In the genomic region with DNA sequence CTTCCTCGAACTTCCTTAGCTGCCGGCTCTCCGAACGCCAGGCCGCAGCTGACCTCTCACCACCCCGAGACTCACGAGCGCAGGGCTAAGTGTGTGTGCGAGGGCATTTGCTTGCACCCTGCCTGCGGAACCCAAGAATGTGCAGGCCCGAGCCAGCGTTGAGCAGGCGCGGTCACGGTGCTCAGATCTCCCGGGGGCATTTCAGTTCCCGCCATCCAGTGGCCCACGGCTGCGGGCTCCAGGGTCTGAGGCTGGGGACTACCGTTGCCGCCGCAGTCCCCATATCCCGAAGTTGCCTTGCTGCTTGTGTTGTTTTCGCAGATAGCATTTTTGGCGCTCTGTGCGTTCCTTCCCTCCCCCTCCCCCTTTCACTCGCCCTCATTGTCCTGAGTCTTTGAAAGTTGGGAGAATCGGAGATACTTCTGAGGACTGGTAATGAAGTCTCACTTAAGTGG, we compare ENCODE assay signal across 11 cellular contexts.
DNase-seq lines count a peak whose midpoint lies in the region; ATAC-seq lines count a peak whose summit lies in the region.
"Had no signal": no experiment of that assay in that cellular context is flagged by ENCODE, and none has a peak within 500 bp of the region (broad histone marks: within the 10 kb centered on the region; RNA-seq: fewer than 3 reads in every experiment).

No MANE protein-coding gene starts in this region.

- no peak for ATAC-seq in stimulated activated memory B cell treated with anti-CD40 and anti-IgM and Interleukin-4, amounts not matched to agents 10 μg/mL and 1 μg/mL and 100 μg/mL, for 72 hours
- ATAC-seq in HG02973 (IDR thresholded peaks at IDR 0.05; ENCODE audit: unreplicated experiment), result no peak
- no peak for ATAC-seq in GM18502 (IDR thresholded peaks at IDR 0.05; ENCODE audit: poor library complexity, unreplicated experiment)

- H3K36me3 Mint-ChIP-seq in activated naive CD8-positive, alpha-beta T cell, result no peaks in the 10 kb centered on the region
- H3K36me3 Mint-ChIP-seq in stimulated activated memory B cell treated with anti-CD40 and anti-IgM and Interleukin-4, amounts not matched to agents 10 μg/mL and 1 μg/mL and 100 μg/mL, for 72 hours, result no peaks in the 10 kb centered on the region

- H3K27me3 ChIP-seq in layer of hippocampus (ENCODE audit: control insufficient read depth, insufficient read depth, low read length), result peaks cover 35% of the 10 kb centered on the region

- peaks cover 39% of the 10 kb centered on the region for H3K4me1 Mint-ChIP-seq in activated naive CD8-positive, alpha-beta T cell (ENCODE audit: low read depth)
- H3K4me1 Mint-ChIP-seq in stimulated activated memory B cell treated with anti-CD40 and anti-IgM and Interleukin-4, amounts not matched to agents 10 μg/mL and 1 μg/mL and 100 μg/mL, for 72 hours, result peaks cover 64% of the 10 kb centered on the region

- peak overlapping the region; percentile 65 for H3K27ac ChIP-seq in layer of hippocampus (ENCODE audit: low read depth, low read length)
- H3K27ac ChIP-seq: transverse colon had no signal

- peak; percentile 61 for DNase-seq in activated CD8-positive, alpha-beta memory T cell treated with anti-CD3 and anti-CD28 coated beads for 24 hours
- DNase-seq in activated CD8-positive, alpha-beta memory T cell treated with anti-CD3 and anti-CD28 coated beads, Interleukin-2, amount 50 U/mL, for 4 hours, result no peak
- no peak for DNase-seq in SHP77 treated with DMSO at 0.1 percent for 48 hours (lab: John Stamatoyannopoulos, UW)
- DNase-seq: NCI-H1930; stimulated activated CD4-positive, alpha-beta T cell treated with anti-CD3 and anti-CD28 coated beads, Interleukin-4, amount 100 ng/mL, for 4 hours; transverse colon had no signal

- H3K4me3 Mint-ChIP-seq in activated naive CD8-positive, alpha-beta T cell, result peak overlapping the region; percentile 74
- peak overlapping the region; percentile 72 for H3K4me3 Mint-ChIP-seq in stimulated activated memory B cell treated with anti-CD40 and anti-IgM and Interleukin-4, amounts not matched to agents 10 μg/mL and 1 μg/mL and 100 μg/mL, for 72 hours

- H3K9me3 Mint-ChIP-seq in activated naive CD8-positive, alpha-beta T cell (ENCODE audit: low read depth), result no peaks in the 10 kb centered on the region
- H3K9me3 Mint-ChIP-seq in stimulated activated memory B cell treated with anti-CD40 and anti-IgM and Interleukin-4, amounts not matched to agents 10 μg/mL and 1 μg/mL and 100 μg/mL, for 72 hours, result no peaks in the 10 kb centered on the region

- peaks cover 50% of the 10 kb centered on the region for H3K27me3 Mint-ChIP-seq in activated naive CD8-positive, alpha-beta T cell
- H3K27me3 Mint-ChIP-seq in stimulated activated memory B cell treated with anti-CD40 and anti-IgM and Interleukin-4, amounts not matched to agents 10 μg/mL and 1 μg/mL and 100 μg/mL, for 72 hours, result peaks cover 100% of the 10 kb centered on the region

- H3K27ac Mint-ChIP-seq in activated naive CD8-positive, alpha-beta T cell, result no peak overlapping the region
- H3K27ac Mint-ChIP-seq in stimulated activated memory B cell treated with anti-CD40 and anti-IgM and Interleukin-4, amounts not matched to agents 10 μg/mL and 1 μg/mL and 100 μg/mL, for 72 hours, result no peak overlapping the region
